In genomic region chr2:120237491-120237902, GRCh38 we compare ENCODE assay signal across 1 cellular context.
TF ChIP-seq lines count a peak whose summit lies in the region.

No MANE protein-coding gene starts in this region.

TF ChIP-seq in endothelial cell of umbilical vein, 7 proteins besides CTCF, POLR2A, EP300 and RAD21 (continued from another document):
- TF ChIP-seq MAX (IDR thresholded peaks at IDR 0.05; ENCODE audit: insufficient read depth, insufficient read length) (no peak), GATA2 (IDR thresholded peaks at IDR 0.05; ENCODE audit: insufficient read depth, insufficient read length, low read depth, low read length) (no peak), MYC (IDR thresholded peaks at IDR 0.05; ENCODE audit: low read depth, low read length) (no peak), JUN (IDR thresholded peaks at IDR 0.05; ENCODE audit: borderline replicate concordance, insufficient read depth, insufficient read length, low read depth) (peak; percentile 4), POLR2AphosphoS5 (IDR thresholded peaks at IDR 0.05; ENCODE audit: insufficient read depth, low read depth, low read length) (no peak), EZH2 (IDR thresholded peaks at IDR 0.05; ENCODE audit: borderline replicate concordance, low read depth, low read length, severe bottlenecking) (no peak)
TF ChIP-seq in endothelial cell of umbilical vein: peak in this region for 2.
